Comparison of ENCODE assay signal across 8 cellular contexts in genomic region chr15:44728576-44729393, GRCh38. TPM values are rescaled to one million over a fixed set of nuclear protein-coding genes. Genes with fewer than 3 reads are reported as not detected.
DNase-seq lines count a peak whose midpoint lies in the region; ATAC-seq lines count a peak whose summit lies in the region.

No MANE protein-coding gene starts in this region.

- peaks cover 61% of the 10 kb centered on the region for H3K4me1 ChIP-seq in effector memory CD4-positive, alpha-beta T cell (ENCODE audit: control insufficient read depth, insufficient read depth, low read length, poor library complexity, severe bottlenecking)

- H3K27me3 ChIP-seq in effector memory CD4-positive, alpha-beta T cell (replicated peaks; ENCODE audit: control insufficient read depth, insufficient read depth, low read length, poor library complexity, severe bottlenecking), result no peaks in the 10 kb centered on the region

- peak overlapping the region; percentile 78 for H3K4me3 ChIP-seq in effector memory CD4-positive, alpha-beta T cell (ENCODE audit: insufficient read depth, low read depth, low read length, poor library complexity, severe bottlenecking)

- H3K36me3 ChIP-seq in effector memory CD4-positive, alpha-beta T cell (ENCODE audit: control insufficient read depth, insufficient read depth, low read length), result peaks cover 3% of the 10 kb centered on the region

- peak overlapping the region; percentile 98 for H3K27ac ChIP-seq in effector memory CD4-positive, alpha-beta T cell (ENCODE audit: insufficient read depth, low read length, poor library complexity, severe bottlenecking)

- peak; percentile 62 for ATAC-seq in GM21367 (IDR thresholded peaks at IDR 0.05; ENCODE audit: unreplicated experiment)

- DNase-seq in COLO829 (ENCODE audit: low spot score) (peak; percentile 82), HT1080 (ENCODE audit: low read depth) (peak; percentile 99), NOMO-1 (lab: John Stamatoyannopoulos, UW; ENCODE audit: unreplicated experiment in 2 of 2) (peak; percentile 95 to 99), lung microvascular endothelial cell (ENCODE audit: low read depth in 2 of 2) (peak; percentile 97 to 98)
- peak in 2 of 3 experiments; percentile 87 to 93 for DNase-seq in activated CD8-positive, alpha-beta memory T cell treated with anti-CD3 and anti-CD28 coated beads for 48 hours (ENCODE audit: low read depth in 2 of 3, low spot score in 2 of 3)
- peak; percentile 92 to 96 (median 94) for DNase-seq in effector memory CD4-positive, alpha-beta T cell
- peak; percentile 70 to 97 (median 95) for DNase-seq in stimulated activated CD4-positive, alpha-beta T cell treated with anti-CD3 and anti-CD28 coated beads, TNF-alpha, amount 100 ng/mL, for 4 hours (ENCODE audit: low read depth in 3 of 3)

- no peaks in the 10 kb centered on the region for H3K9me3 ChIP-seq in effector memory CD4-positive, alpha-beta T cell (ENCODE audit: control insufficient read depth, low read length)

RNA-seq across cellular contexts. Expression of gene TRIM69, which starts 7.5 kb away (rescaled TPM):
- total RNA-seq in HT1080 (2014; rRNA removed; shearing (Covaris generic)), result 6.2 and 7.1 TPM in 2 replicates
- 10.9 and 12.3 TPM in 2 replicates for polyA plus RNA-seq in HT1080 (2015; cell fraction: cytosol; rRNA removed)
- polyA plus RNA-seq in HT1080 (2015; cell fraction: nucleus; rRNA removed), result 4.8 and 6.0 TPM in 2 replicates
- 6.1 and 8.5 TPM in 2 replicates for total RNA-seq in lung microvascular endothelial cell

RNA-seq across cellular contexts. Expression of gene B2M, which starts 17.5 kb away (rescaled TPM):
- 746 and 855 TPM in 2 replicates for total RNA-seq in HT1080 (2014; rRNA removed; shearing (Covaris generic))
- polyA plus RNA-seq in HT1080 (2015; cell fraction: cytosol; rRNA removed), result 1,336 and 1,712 TPM in 2 replicates
- polyA plus RNA-seq in HT1080 (2015; cell fraction: nucleus; rRNA removed), result 1,131 and 1,321 TPM in 2 replicates
- total RNA-seq in lung microvascular endothelial cell, result 1,882 and 2,489 TPM in 2 replicates

RNA-seq across cellular contexts. Expression of gene PATL2, which starts 17.7 kb away (rescaled TPM):
- total RNA-seq in HT1080 (2014; rRNA removed; shearing (Covaris generic)), result 0.10 and 0.13 TPM in 2 replicates
- 0.05 TPM in 1 of 2 replicates, not detected in the other for polyA plus RNA-seq in HT1080 (2015; cell fraction: cytosol; rRNA removed)
- 0.69 and 1.3 TPM in 2 replicates for polyA plus RNA-seq in HT1080 (2015; cell fraction: nucleus; rRNA removed)
- under 0.01 TPM in 1 of 2 replicates, not detected in the other for total RNA-seq in lung microvascular endothelial cell

Comparison
In these comparisons a context has a peak if more than half of its experiments do, and no peak if none do; other contexts are left out.
1. Peak in every context shown above with its lines: DNase-seq, ATAC-seq, H3K4me3 ChIP-seq and H3K27ac ChIP-seq.